ENCODE assay signal across 8 cellular contexts in the genomic region with DNA sequence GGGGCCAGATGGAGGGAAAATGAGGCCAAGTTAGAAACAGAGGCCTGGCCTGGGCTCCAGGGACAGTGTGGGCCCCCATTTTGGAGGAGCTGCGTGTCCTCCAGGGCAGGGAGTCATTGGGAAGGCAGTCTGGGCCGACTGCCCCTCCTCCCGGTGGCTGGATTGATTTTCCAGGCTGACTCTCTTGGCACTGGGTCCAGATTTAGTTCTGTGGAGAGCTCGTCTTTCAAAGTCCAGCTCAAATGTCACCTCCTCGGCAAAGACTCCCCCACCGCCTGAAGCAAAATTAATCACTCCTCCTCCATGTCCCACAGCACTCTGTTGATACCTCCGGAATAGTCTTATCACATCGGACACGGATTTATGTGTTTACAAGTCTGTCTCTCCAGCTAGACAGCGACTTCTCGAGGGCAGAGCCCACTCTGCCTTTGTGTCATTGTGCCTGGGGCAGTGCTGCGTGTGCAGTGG.
DNase-seq lines count a peak whose midpoint lies in the region; ATAC-seq and TF ChIP-seq lines count a peak whose summit lies in the region.
"Had no signal": no experiment of that assay in that cellular context is flagged by ENCODE, and none has a peak within 500 bp of the region (broad histone marks: within the 10 kb centered on the region; RNA-seq: fewer than 3 reads in every experiment).

No MANE protein-coding gene starts in this region.

- H4K20me1 ChIP-seq in SK-N-SH (ENCODE audit: insufficient read depth) = no peaks in the 10 kb centered on the region

- WGBS in SK-N-SH (ENCODE audit: low lambda C conversion rate) = 16% methylated on average over 9 of the region's 12 CpGs
- 11 to 13% methylated on average over 12 of the region's 12 CpGs for WGBS in heart right ventricle, 2 donors

- no peak overlapping the region for H2AFZ ChIP-seq in SK-N-SH (ENCODE audit: low read depth)

- H3K27ac Mint-ChIP-seq in HFFc6 (peak overlapping the region; percentile 74), T-helper 17 cell (no peak overlapping the region)

- no peaks in the 10 kb centered on the region for H3K9me2 ChIP-seq in SK-N-SH

- no peak overlapping the region for H3K4me2 ChIP-seq in SK-N-SH

- H3K9me3 Mint-ChIP-seq in HFFc6 = no peaks in the 10 kb centered on the region

- no peaks in the 10 kb centered on the region for H3K27me3 ChIP-seq in SK-N-SH (ENCODE audit: insufficient read depth)
- peaks cover 0 to 36% (median 11%) of the 10 kb centered on the region in 7 donors for H3K27me3 ChIP-seq in heart right ventricle

- H3K9ac ChIP-seq in SK-N-SH = no peak overlapping the region

- peak in 7 of 8 donors; percentile 25 to 68 (median 53) for ATAC-seq in heart right ventricle
- ATAC-seq in T-helper 17 cell = no peak

- H3K4me1 Mint-ChIP-seq in HFFc6 (ENCODE audit: low read depth) (peaks cover 21% of the 10 kb centered on the region), T-helper 17 cell (peaks cover 13% of the 10 kb centered on the region)

- peaks cover 13% of the 10 kb centered on the region for H3K27me3 Mint-ChIP-seq in HFFc6 (ENCODE audit: insufficient read depth)
- H3K27me3 Mint-ChIP-seq in T-helper 17 cell = peaks cover 42% of the 10 kb centered on the region

- no peak overlapping the region; a peak in 1 of 4 replicates for H3K27ac ChIP-seq in SK-N-SH (ENCODE audit: low read depth in 2 of 2, low read length in 1 of 2)
- peak overlapping the region in 7 of 10 donors; percentile 31 to 66 (median 56) for H3K27ac ChIP-seq in heart right ventricle

- H3K79me2 ChIP-seq in SK-N-SH (ENCODE audit: insufficient read depth) = no peaks in the 10 kb centered on the region

- no peak for TF ChIP-seq RAD21 in SK-N-SH (IDR thresholded peaks at IDR 0.05; ENCODE audit: low read length)

- H3K36me3 ChIP-seq in SK-N-SH (replicated peaks in 1 of 2; ENCODE audit: control insufficient read depth in 1 of 2, insufficient read depth in 2 of 2, low read length in 1 of 2) (no peaks in the 10 kb centered on the region), heart right ventricle (no peaks in the 10 kb centered on the region)

- H3K4me1 ChIP-seq in SK-N-SH (ENCODE audit: control insufficient read depth in 1 of 2, insufficient read depth in 2 of 2, low read depth in 1 of 2, low read length in 1 of 2) = peaks cover 0 to 13% of the 10 kb centered on the region in 2 experiments; a peak in 2 of 4 replicates
- peaks cover 5 to 28% (median 16%) of the 10 kb centered on the region in 9 donors for H3K4me1 ChIP-seq in heart right ventricle

- peak; percentile 82 for DNase-seq in HFFc6
- DNase-seq in SK-N-SH = peak; percentile 58
- DNase-seq in heart right ventricle = peak; percentile 44 to 53
- DNase-seq in stromal cell of bone marrow (ENCODE audit: low read depth) = peak; percentile 53
- DNase-seq in occipital lobe (lab: John Stamatoyannopoulos, UW) = no peak
- DNase-seq in RKO (ENCODE audit: low spot score) = no peak
- no peak for DNase-seq in T-helper 17 cell
- DNase-seq: stimulated activated CD4-positive, alpha-beta T cell treated with anti-CD3 and anti-CD28 coated beads, Interleukin-2, amount 100 ng/mL, for 48 hours had no signal

- no peak for TF ChIP-seq EP300 in SK-N-SH (IDR thresholded peaks at IDR 0.05; ENCODE audit: borderline replicate concordance in 1 of 2, low read depth in 1 of 2, low read length in 1 of 2)

- H3K4me3 ChIP-seq in SK-N-SH (ENCODE audit: low read depth in 2 of 2, low read length in 1 of 2) (no peak overlapping the region), heart right ventricle (peak overlapping the region in 1 of 10 donors; percentile 4)

- H3K4me3 Mint-ChIP-seq in HFFc6 = peak overlapping the region; percentile 51
- H3K4me3 Mint-ChIP-seq in T-helper 17 cell = no peak overlapping the region

- POLR2A ChIA-PET in SK-N-SH (lab: Yijun Ruan, JAX) = interaction anchor here (0.5 kb wide), 1 partner anchor 294 kb away, joined by 3 read pairs; no protein-coding TSS in a partner anchor

- TF ChIP-seq CTCF in HFFc6 (IDR thresholded peaks at IDR 0.05) = no peak
- TF ChIP-seq CTCF in SK-N-SH (IDR thresholded peaks at IDR 0.05) = no peak
- TF ChIP-seq CTCF in heart right ventricle (IDR thresholded peaks at IDR 0.05) = peak in 2 of 9 donors; percentile 7 to 28

- no peaks in the 10 kb centered on the region for H3K36me3 Mint-ChIP-seq in HFFc6 (ENCODE audit: low read depth)
- H3K36me3 Mint-ChIP-seq in T-helper 17 cell (ENCODE audit: low read depth) = no peaks in the 10 kb centered on the region

- intact Hi-C loops in heart right ventricle (cut with DNase I) = no loop called here

- no peaks in the 10 kb centered on the region for H3F3A ChIP-seq in SK-N-SH (replicated peaks; ENCODE audit: insufficient read depth)

- H3K9me3 ChIP-seq in SK-N-SH (no peaks in the 10 kb centered on the region), heart right ventricle (no peaks in the 10 kb centered on the region), T-helper 17 cell (ENCODE audit: control insufficient read depth, low read length, poor library complexity, severe bottlenecking) (no peaks in the 10 kb centered on the region)

- CTCF ChIA-PET in SK-N-SH (lab: Yijun Ruan, JAX) = interaction anchor here (0.9 to 1.9 kb wide), 4 partner anchors 10 to 110 kb away, joined by 3 to 6 read pairs (median 4); no protein-coding TSS in a partner anchor

TF ChIP-seq in SK-N-SH, 30 proteins besides CTCF, POLR2A, EP300 and RAD21 (continues in another document):
- TF ChIP-seq TEAD4 (IDR thresholded peaks at IDR 0.05; ENCODE audit: borderline replicate concordance, insufficient read depth) = no peak
- no peak for TF ChIP-seq TAF1 (IDR thresholded peaks at IDR 0.05; ENCODE audit: borderline replicate concordance, low read depth, low read length)
- TF ChIP-seq FOXM1 (IDR thresholded peaks at IDR 0.05; ENCODE audit: low read depth) = no peak
- no peak for TF ChIP-seq NFIC (IDR thresholded peaks at IDR 0.05; ENCODE audit: borderline replicate concordance)
- no peak for TF ChIP-seq REST (IDR thresholded peaks at IDR 0.05; ENCODE audit: low read depth, low read length)
- TF ChIP-seq, protein P1, sequence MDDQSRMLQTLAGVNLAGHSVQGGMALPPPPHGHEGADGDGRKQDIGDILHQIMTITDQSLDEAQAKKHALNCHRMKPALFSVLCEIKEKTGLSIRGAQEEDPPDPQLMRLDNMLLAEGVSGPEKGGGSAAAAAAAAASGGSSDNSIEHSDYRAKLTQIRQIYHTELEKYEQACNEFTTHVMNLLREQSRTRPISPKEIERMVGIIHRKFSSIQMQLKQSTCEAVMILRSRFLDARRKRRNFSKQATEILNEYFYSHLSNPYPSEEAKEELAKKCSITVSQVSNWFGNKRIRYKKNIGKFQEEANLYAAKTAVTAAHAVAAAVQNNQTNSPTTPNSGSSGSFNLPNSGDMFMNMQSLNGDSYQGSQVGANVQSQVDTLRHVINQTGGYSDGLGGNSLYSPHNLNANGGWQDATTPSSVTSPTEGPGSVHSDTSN (IDR thresholded peaks at IDR 0.05) = no peak
- TF ChIP-seq, protein P2, sequence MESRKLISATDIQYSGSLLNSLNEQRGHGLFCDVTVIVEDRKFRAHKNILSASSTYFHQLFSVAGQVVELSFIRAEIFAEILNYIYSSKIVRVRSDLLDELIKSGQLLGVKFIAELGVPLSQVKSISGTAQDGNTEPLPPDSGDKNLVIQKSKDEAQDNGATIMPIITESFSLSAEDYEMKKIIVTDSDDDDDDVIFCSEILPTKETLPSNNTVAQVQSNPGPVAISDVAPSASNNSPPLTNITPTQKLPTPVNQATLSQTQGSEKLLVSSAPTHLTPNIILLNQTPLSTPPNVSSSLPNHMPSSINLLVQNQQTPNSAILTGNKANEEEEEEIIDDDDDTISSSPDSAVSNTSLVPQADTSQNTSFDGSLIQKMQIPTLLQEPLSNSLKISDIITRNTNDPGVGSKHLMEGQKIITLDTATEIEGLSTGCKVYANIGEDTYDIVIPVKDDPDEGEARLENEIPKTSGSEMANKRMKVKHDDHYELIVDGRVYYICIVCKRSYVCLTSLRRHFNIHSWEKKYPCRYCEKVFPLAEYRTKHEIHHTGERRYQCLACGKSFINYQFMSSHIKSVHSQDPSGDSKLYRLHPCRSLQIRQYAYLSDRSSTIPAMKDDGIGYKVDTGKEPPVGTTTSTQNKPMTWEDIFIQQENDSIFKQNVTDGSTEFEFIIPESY (IDR thresholded peaks at IDR 0.05; ENCODE audit: borderline replicate concordance, low read depth) = no peak
- TF ChIP-seq YY1 (IDR thresholded peaks at IDR 0.05; ENCODE audit: low read depth) = no peak
- TF ChIP-seq RFX5 (IDR thresholded peaks at IDR 0.05; ENCODE audit: low read length) = no peak
- TF ChIP-seq MXI1 (IDR thresholded peaks at IDR 0.05; ENCODE audit: low read depth, low read length) = no peak
- no peak for TF ChIP-seq TCF12 (IDR thresholded peaks at IDR 0.05)
- TF ChIP-seq, protein P3, sequence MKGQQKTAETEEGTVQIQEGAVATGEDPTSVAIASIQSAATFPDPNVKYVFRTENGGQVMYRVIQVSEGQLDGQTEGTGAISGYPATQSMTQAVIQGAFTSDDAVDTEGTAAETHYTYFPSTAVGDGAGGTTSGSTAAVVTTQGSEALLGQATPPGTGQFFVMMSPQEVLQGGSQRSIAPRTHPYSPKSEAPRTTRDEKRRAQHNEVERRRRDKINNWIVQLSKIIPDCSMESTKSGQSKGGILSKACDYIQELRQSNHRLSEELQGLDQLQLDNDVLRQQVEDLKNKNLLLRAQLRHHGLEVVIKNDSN (IDR thresholded peaks at IDR 0.05; ENCODE audit: borderline replicate concordance, low read depth) = no peak

Comparison
In these comparisons a context has a peak if more than half of its experiments do, and no peak if none do; other contexts are left out.
1. DNase-seq: peak in HFFc6 (single experiment), SK-N-SH (single experiment), heart right ventricle (2 of 2) and stromal cell of bone marrow (single experiment); none in occipital lobe (single experiment), RKO (single experiment) and T-helper 17 cell (0 of 3).
2. H3K27ac ChIP-seq: peak in heart right ventricle (7 of 10); none in SK-N-SH (0 of 2).